Comparison of ENCODE assay signal across 10 cellular contexts in the genomic region with DNA sequence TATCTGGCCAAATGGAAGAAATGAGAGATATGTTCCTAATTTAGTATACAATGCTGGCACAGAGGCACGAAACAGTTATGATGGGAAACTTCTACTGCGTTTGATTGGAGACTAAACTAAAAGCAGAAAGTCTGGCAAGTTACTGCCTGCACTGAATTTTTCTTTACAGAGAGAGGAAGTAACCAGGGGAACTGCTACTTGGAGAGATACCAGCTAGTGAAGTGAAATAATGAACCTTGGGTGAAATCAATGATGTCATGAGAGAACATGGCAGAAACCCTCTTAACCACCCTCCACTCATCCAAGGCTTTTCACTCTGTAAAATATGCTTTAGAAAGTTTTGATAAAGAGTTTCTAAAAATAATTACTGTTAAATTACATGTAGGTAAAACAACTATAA. TPM values are rescaled to one million over a fixed set of nuclear protein-coding genes. Genes with fewer than 3 reads are reported as not detected.
DNase-seq lines count a peak whose midpoint lies in the region; ATAC-seq and TF ChIP-seq lines count a peak whose summit lies in the region.
"Had no signal": no experiment of that assay in that cellular context is flagged by ENCODE, and none has a peak within 500 bp of the region (broad histone marks: within the 10 kb centered on the region; RNA-seq: fewer than 3 reads in every experiment).

No MANE protein-coding gene starts in this region.

- peak overlapping the region in 5 of 8 donors; percentile 23 to 68 (median 37) for H3K27ac ChIP-seq in spleen
- H3K27ac ChIP-seq: SK-N-MC had no signal

- TF ChIP-seq CTCF in spleen (IDR thresholded peaks at IDR 0.05 in 8 of 11, conservative IDR thresholded peaks at IDR 0.05 in 3 of 11), result no peak

- peak; percentile 59 for DNase-seq in astrocyte of the hippocampus (ENCODE audit: low read depth, low spot score)
- no peak for DNase-seq in spleen
- no peak for DNase-seq in ACHN
- DNase-seq in NCI-H526 treated with DMSO at 0.1 percent for 48 hours (lab: John Stamatoyannopoulos, UW), result no peak
- no peak for DNase-seq in activated T-cell treated with anti-CD3 and anti-CD28 coated beads, Interleukin-2, amount 50 U/mL, for 1 hour
- DNase-seq in amniotic stem cell (lab: John Stamatoyannopoulos, UW), result no peak
- DNase-seq: upper lobe of left lung had no signal

- 38 to 59% (median 41%) methylated on average over 2 of the region's 2 CpGs for WGBS in spleen, 5 donors

- H3K27me3 ChIP-seq in spleen (replicated peaks in 1 of 7), result no peaks in the 10 kb centered on the region
- H3K27me3 ChIP-seq: upper lobe of left lung had no signal

- no peak for TF ChIP-seq POLR2A in spleen (IDR thresholded peaks at IDR 0.05)

- ATAC-seq in GM19351 (IDR thresholded peaks at IDR 0.05; ENCODE audit: unreplicated experiment) (peak; percentile 65), HG03159 (IDR thresholded peaks at IDR 0.05; ENCODE audit: unreplicated experiment) (peak; percentile 73)

- in situ Hi-C loops in ACHN (cut with HindIII; ENCODE audit: low pct_ligation_motif_present, low pct_unique_long_range_greater_than_20kb, low sequenced_read_pairs), result no loop called here

- H3K4me1 ChIP-seq in spleen, result peaks cover 0 to 50% (median 19%) of the 10 kb centered on the region in 6 donors

- H3K4me3 ChIP-seq in spleen, result no peak overlapping the region
- H3K4me3 ChIP-seq: SK-N-MC, upper lobe of left lung had no signal

- intact Hi-C loops in spleen (cut with DNase I; ENCODE audit: low total_unique reads), result no loop called here

- H3K36me3 ChIP-seq in spleen, result no peaks in the 10 kb centered on the region
- H3K36me3 ChIP-seq: upper lobe of left lung had no signal

- H3K9me3 ChIP-seq in spleen, result no peaks in the 10 kb centered on the region
- H3K9me3 ChIP-seq: upper lobe of left lung had no signal

RNA-seq across cellular contexts. Expression of a gene that starts 29.3 kb away (rescaled TPM):
- 100 to 1,000 TPM in 1 of 7 donors, 10 to 100 TPM in 6; 31.2 to 116 (median 46.3) TPM for total RNA-seq in spleen
- polyA plus RNA-seq in spleen, result 1 to 10 TPM; 2.3 to 7.8 (median 2.5) TPM
